Comparison of ENCODE assay signal across 1 cellular context in the genomic region with DNA sequence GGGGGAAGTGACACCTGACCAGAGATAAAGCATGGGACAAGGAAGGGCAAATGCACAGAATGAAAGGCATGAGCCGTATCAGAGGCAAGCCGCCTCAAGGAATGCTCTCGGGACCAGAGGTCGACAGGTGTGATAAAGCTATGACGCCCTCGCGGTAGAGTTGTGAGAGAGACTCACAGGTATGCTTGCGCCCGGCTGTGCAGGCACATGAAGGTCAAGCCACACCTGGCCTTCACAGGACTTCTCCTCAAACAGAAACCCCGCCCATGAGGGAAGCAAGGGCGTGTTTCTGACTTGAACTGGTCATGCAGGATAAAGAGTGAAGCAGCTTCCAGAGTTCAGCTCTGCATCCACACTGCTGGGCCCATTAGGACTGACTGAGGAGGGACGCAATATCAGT.
TF ChIP-seq lines count a peak whose summit lies in the region.

No MANE protein-coding gene starts in this region.

TF ChIP-seq in HCT116, 20 proteins besides CTCF, POLR2A, EP300 and RAD21 (continued from another document):
- TF ChIP-seq, protein P1, sequence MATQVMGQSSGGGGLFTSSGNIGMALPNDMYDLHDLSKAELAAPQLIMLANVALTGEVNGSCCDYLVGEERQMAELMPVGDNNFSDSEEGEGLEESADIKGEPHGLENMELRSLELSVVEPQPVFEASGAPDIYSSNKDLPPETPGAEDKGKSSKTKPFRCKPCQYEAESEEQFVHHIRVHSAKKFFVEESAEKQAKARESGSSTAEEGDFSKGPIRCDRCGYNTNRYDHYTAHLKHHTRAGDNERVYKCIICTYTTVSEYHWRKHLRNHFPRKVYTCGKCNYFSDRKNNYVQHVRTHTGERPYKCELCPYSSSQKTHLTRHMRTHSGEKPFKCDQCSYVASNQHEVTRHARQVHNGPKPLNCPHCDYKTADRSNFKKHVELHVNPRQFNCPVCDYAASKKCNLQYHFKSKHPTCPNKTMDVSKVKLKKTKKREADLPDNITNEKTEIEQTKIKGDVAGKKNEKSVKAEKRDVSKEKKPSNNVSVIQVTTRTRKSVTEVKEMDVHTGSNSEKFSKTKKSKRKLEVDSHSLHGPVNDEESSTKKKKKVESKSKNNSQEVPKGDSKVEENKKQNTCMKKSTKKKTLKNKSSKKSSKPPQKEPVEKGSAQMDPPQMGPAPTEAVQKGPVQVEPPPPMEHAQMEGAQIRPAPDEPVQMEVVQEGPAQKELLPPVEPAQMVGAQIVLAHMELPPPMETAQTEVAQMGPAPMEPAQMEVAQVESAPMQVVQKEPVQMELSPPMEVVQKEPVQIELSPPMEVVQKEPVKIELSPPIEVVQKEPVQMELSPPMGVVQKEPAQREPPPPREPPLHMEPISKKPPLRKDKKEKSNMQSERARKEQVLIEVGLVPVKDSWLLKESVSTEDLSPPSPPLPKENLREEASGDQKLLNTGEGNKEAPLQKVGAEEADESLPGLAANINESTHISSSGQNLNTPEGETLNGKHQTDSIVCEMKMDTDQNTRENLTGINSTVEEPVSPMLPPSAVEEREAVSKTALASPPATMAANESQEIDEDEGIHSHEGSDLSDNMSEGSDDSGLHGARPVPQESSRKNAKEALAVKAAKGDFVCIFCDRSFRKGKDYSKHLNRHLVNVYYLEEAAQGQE (IDR thresholded peaks at IDR 0.05; ENCODE audit: low read depth) = no peak
